ENCODE assay signal across 19 cellular contexts in genomic region chr10:28497313-28498126, GRCh38. TPM values are rescaled to one million over a fixed set of nuclear protein-coding genes. Genes with fewer than 3 reads are reported as not detected.
DNase-seq lines count a peak whose midpoint lies in the region; ATAC-seq, FAIRE-seq and TF ChIP-seq lines count a peak whose summit lies in the region.
"Had no signal": no experiment of that assay in that cellular context is flagged by ENCODE, and none has a peak within 500 bp of the region (broad histone marks: within the 10 kb centered on the region; RNA-seq: fewer than 3 reads in every experiment).

No MANE protein-coding gene starts in this region.

- H2AFZ ChIP-seq in endothelial cell of umbilical vein (ENCODE audit: low read depth, low read length) = no peak overlapping the region

- H3K27ac ChIP-seq in VCaP (peak overlapping the region; percentile 98; the same call in 1 of the 2 replicates), endothelial cell of umbilical vein (ENCODE audit: insufficient read depth, low read depth, low read length) (no peak overlapping the region), right cardiac atrium (ENCODE audit: low read length) (no peak overlapping the region)
- H3K27ac ChIP-seq: 22Rv1 had no signal

- H3K4me1 Mint-ChIP-seq in activated naive CD4-positive, alpha-beta T cell treated with anti-CD3 and anti-CD28 coated beads, Interleukin-2, amount 10 ng/mL, durations not matched to agents 7 days and 5 days = peaks cover 2% of the 10 kb centered on the region
- peaks cover 27% of the 10 kb centered on the region for H3K4me1 Mint-ChIP-seq in progenitor cell of endocrine pancreas (ENCODE audit: low read depth)

- no peak overlapping the region for H3K4me3 ChIP-seq in endothelial cell of umbilical vein (replicated peaks in 1 of 3; ENCODE audit: insufficient read depth in 1 of 3, low read depth in 1 of 3, low read length in 3 of 3)
- no peak overlapping the region for H3K4me3 ChIP-seq in right cardiac atrium (ENCODE audit: low read length)
- H3K4me3 ChIP-seq: HAP-1 had no signal

- no peaks in the 10 kb centered on the region for H3K4me1 ChIP-seq in endothelial cell of umbilical vein (ENCODE audit: control insufficient read depth, extremely low read depth, insufficient read depth, low read length)
- H3K4me1 ChIP-seq in right cardiac atrium (ENCODE audit: control insufficient read depth, insufficient read depth, low read length) = no peaks in the 10 kb centered on the region
- H3K4me1 ChIP-seq: HAP-1 had no signal

- peak overlapping the region; percentile 30 for H3K27ac Mint-ChIP-seq in activated naive CD4-positive, alpha-beta T cell treated with anti-CD3 and anti-CD28 coated beads, Interleukin-2, amount 10 ng/mL, durations not matched to agents 7 days and 5 days
- peak overlapping the region; percentile 23 for H3K27ac Mint-ChIP-seq in progenitor cell of endocrine pancreas
- H3K27ac Mint-ChIP-seq: CD8-positive, alpha-beta T cell; HFFc6 had no signal

- 62% methylated on average over 3 of the region's 3 CpGs for WGBS in right cardiac atrium

- no peaks in the 10 kb centered on the region for H4K20me1 ChIP-seq in endothelial cell of umbilical vein (replicated peaks; ENCODE audit: control insufficient read depth, extremely low read depth, insufficient read depth, low read length)

- CTCF ChIA-PET in activated naive CD4-positive, alpha-beta T cell treated with anti-CD3 and anti-CD28 coated beads, Interleukin-2, amount 10 ng/mL, durations not matched to agents 7 days and 5 days (lab: Charles Lee) = no interaction called here
- CTCF ChIA-PET in endothelial cell of umbilical vein (lab: Charles Lee) = no interaction called here

- no peaks in the 10 kb centered on the region for H3K79me2 ChIP-seq in endothelial cell of umbilical vein (ENCODE audit: control insufficient read depth, insufficient read depth, low read length)

- DNase-seq in activated naive CD4-positive, alpha-beta T cell treated with anti-CD3 and anti-CD28 coated beads, Interleukin-2, amount 10 ng/mL, durations not matched to agents 7 days and 5 days = no peak
- DNase-seq in activated naive CD4-positive, alpha-beta T cell (lab: John Stamatoyannopoulos, UW) = no peak
- DNase-seq in endothelial cell of umbilical vein (ENCODE audit: low read depth, low spot score) (no peak), progenitor cell of endocrine pancreas (ENCODE audit: low spot score, unreplicated experiment) (no peak), OCI-M1 (lab: John Stamatoyannopoulos, UW) (no peak), right cardiac atrium (no peak), hippocampal formation (lab: John Stamatoyannopoulos, UW) (no peak)
- DNase-seq: CD8-positive, alpha-beta T cell; COR-L47; DND-41; GDM1; HFFc6; IMR-90 had no signal

- H3K9me3 Mint-ChIP-seq in activated naive CD4-positive, alpha-beta T cell treated with anti-CD3 and anti-CD28 coated beads, Interleukin-2, amount 10 ng/mL, durations not matched to agents 7 days and 5 days = no peaks in the 10 kb centered on the region
- H3K9me3 Mint-ChIP-seq in progenitor cell of endocrine pancreas (ENCODE audit: low read depth) = no peaks in the 10 kb centered on the region
- H3K9me3 Mint-ChIP-seq: CD8-positive, alpha-beta T cell; HFFc6 had no signal

- no peaks in the 10 kb centered on the region for H3K9me3 ChIP-seq in endothelial cell of umbilical vein (replicated peaks; ENCODE audit: control insufficient read depth, insufficient read depth, low read length)
- no peaks in the 10 kb centered on the region for H3K9me3 ChIP-seq in right cardiac atrium (ENCODE audit: control insufficient read depth, low read length)
- H3K9me3 ChIP-seq: HAP-1 had no signal

- H3K9me1 ChIP-seq in endothelial cell of umbilical vein (replicated peaks; ENCODE audit: control insufficient read depth, extremely low read depth, insufficient read depth, low read length) = no peaks in the 10 kb centered on the region

- FAIRE-seq in endothelial cell of umbilical vein (lab: Jason Lieb, UNC) = peak; percentile 21
- FAIRE-seq: GM12892, H1 had no signal

- H3K36me3 ChIP-seq in endothelial cell of umbilical vein (ENCODE audit: control insufficient read depth in 2 of 2, extremely low read depth in 1 of 2, insufficient read depth in 2 of 2, low read length in 2 of 2) = no peaks in the 10 kb centered on the region
- H3K36me3 ChIP-seq: HAP-1 had no signal

- H3K27me3 ChIP-seq in endothelial cell of umbilical vein (ENCODE audit: control insufficient read depth in 2 of 2, insufficient read depth in 2 of 2, low read length in 2 of 2) (no peaks in the 10 kb centered on the region), right cardiac atrium (ENCODE audit: control insufficient read depth, insufficient read depth) (no peaks in the 10 kb centered on the region)

- TF ChIP-seq CTCF in VCaP (conservative IDR thresholded peaks at IDR 0.05) (no peak), endothelial cell of umbilical vein (IDR thresholded peaks at IDR 0.05; ENCODE audit: extremely low read depth in 1 of 2, insufficient read depth in 1 of 2, low read depth in 1 of 2, low read length in 2 of 2) (no peak), progenitor cell of endocrine pancreas (IDR thresholded peaks at IDR 0.05; ENCODE audit: unreplicated experiment) (no peak)

- intact Hi-C loops in endothelial cell of umbilical vein (cut with micrococcal nuclease) (no loop called here), right cardiac atrium (cut with DNase I) (no loop called here)

- POLR2A ChIA-PET in endothelial cell of umbilical vein (lab: Charles Lee) = no interaction called here

- H3K4me2 ChIP-seq in endothelial cell of umbilical vein (ENCODE audit: insufficient read depth, low read length) = no peak overlapping the region

- no peak overlapping the region for H3K9ac ChIP-seq in endothelial cell of umbilical vein (replicated peaks; ENCODE audit: extremely low read depth, insufficient read depth, low read length)

- no peak for TF ChIP-seq POLR2A in endothelial cell of umbilical vein (IDR thresholded peaks at IDR 0.05; ENCODE audit: low read depth, low read length)

- no peaks in the 10 kb centered on the region for H3K36me3 Mint-ChIP-seq in activated naive CD4-positive, alpha-beta T cell treated with anti-CD3 and anti-CD28 coated beads, Interleukin-2, amount 10 ng/mL, durations not matched to agents 7 days and 5 days
- H3K36me3 Mint-ChIP-seq in progenitor cell of endocrine pancreas (ENCODE audit: insufficient read depth) = peaks cover 2% of the 10 kb centered on the region
- H3K36me3 Mint-ChIP-seq: CD8-positive, alpha-beta T cell had no signal

- H3K27me3 Mint-ChIP-seq in activated naive CD4-positive, alpha-beta T cell treated with anti-CD3 and anti-CD28 coated beads, Interleukin-2, amount 10 ng/mL, durations not matched to agents 7 days and 5 days = peaks cover 30% of the 10 kb centered on the region
- H3K27me3 Mint-ChIP-seq in progenitor cell of endocrine pancreas = no peaks in the 10 kb centered on the region

- no TSS peak for BruUV-seq in endothelial cell of umbilical vein (replicated peaks; lab: Mats Ljungman, UMichigan)

- no peak for ATAC-seq in right cardiac atrium
- ATAC-seq: CD8-positive, alpha-beta T cell had no signal

- no peak overlapping the region for H3K4me3 Mint-ChIP-seq in activated naive CD4-positive, alpha-beta T cell treated with anti-CD3 and anti-CD28 coated beads, Interleukin-2, amount 10 ng/mL, durations not matched to agents 7 days and 5 days
- no peak overlapping the region for H3K4me3 Mint-ChIP-seq in progenitor cell of endocrine pancreas (ENCODE audit: low read depth)
- H3K4me3 Mint-ChIP-seq: CD14-positive monocyte; CD8-positive, alpha-beta T cell; HFFc6 had no signal

- dilution Hi-C loops in endothelial cell of umbilical vein (cut with MboI; ENCODE audit: extremely low pct_ligation_motif_present, low sequenced_read_pairs) = no loop called here

TF ChIP-seq in endothelial cell of umbilical vein, 7 proteins besides CTCF, POLR2A, EP300 and RAD21:
- no peak for TF ChIP-seq POLR2AphosphoS5 (IDR thresholded peaks at IDR 0.05; ENCODE audit: insufficient read depth, low read depth, low read length)
TF ChIP-seq in endothelial cell of umbilical vein: peak in this region for 0.

RNA-seq across cellular contexts. Expression of gene WAC, which starts 35.4 kb away (rescaled TPM):
- total RNA-seq in endothelial cell of umbilical vein = 101 and 104 TPM in 2 replicates
- polyA plus RNA-seq in endothelial cell of umbilical vein = 49.1 and 49.2 TPM in 2 replicates
- polyA plus RNA-seq in endothelial cell of umbilical vein (2011; cell fraction: cytosol; rRNA removed) = 57.0 and 57.7 TPM in 2 replicates
- 95.8 and 109 TPM in 2 replicates for polyA plus RNA-seq in endothelial cell of umbilical vein (2011; cell fraction: nucleus; rRNA removed)
- polyA plus RNA-seq in endothelial cell of umbilical vein (2012) = 68.2 and 71.4 TPM in 2 replicates
- 115 and 120 TPM in 2 replicates for polyA minus RNA-seq in endothelial cell of umbilical vein
- polyA minus RNA-seq in endothelial cell of umbilical vein (2011; cell fraction: cytosol; rRNA and poly(A)+ RNA removed) = 39.1 TPM
- 147 and 187 TPM in 2 replicates for polyA minus RNA-seq in endothelial cell of umbilical vein (2011; cell fraction: nucleus; rRNA and poly(A)+ RNA removed)
- total RNA-seq in progenitor cell of endocrine pancreas = 133 and 140 TPM in 2 replicates
- total RNA-seq in right cardiac atrium = 100 to 1,000 TPM; 102 to 110 (median 104) TPM
- 30.5 TPM for polyA plus RNA-seq in right cardiac atrium
